1 cellular context compared by ENCODE assay signal in the genomic region with DNA sequence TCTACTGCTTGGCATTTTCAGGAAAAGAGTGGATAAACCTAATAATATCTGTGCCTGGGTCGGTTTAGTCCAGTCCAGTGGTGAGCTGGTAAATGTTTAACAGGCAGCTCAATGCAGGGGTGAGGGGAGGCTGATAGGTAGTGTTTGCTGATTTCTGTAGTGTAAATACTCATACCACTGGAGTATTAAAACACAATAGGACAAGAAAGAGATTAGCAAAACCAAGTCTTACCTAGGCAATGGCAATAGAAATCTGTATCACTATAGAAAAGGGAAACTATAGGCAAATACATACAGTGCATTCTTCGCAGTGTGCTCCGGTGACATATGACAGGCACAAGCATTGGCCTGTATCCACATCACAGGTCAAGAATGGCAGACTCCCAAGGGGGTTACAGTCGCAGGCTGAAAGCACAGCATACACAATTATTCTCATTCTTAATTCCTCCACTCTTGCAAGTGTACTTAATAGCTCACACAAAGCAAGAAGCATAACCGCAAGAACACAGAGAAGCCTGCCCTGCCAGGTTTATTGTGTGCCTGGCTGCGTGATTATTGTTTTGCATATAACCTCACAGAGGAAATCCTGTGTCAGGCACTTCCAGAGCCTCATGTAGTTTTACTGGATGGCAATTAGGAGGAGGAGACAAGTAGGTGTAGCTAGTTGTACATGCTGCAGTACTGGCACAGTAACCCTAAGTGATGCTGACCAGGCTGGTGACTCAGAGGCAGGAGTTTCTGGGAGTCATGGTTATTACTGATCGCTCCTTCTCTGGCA.
A peak's percentile ranks its signal among the peaks of the same experiment; 100 is the strongest.
TF ChIP-seq lines count a peak whose summit lies in the region.

No MANE protein-coding gene starts in this region.

TF ChIP-seq in GM12878, 131 proteins besides CTCF, POLR2A, EP300 and RAD21 (continued from another document):
- TF ChIP-seq MTA2 (IDR thresholded peaks at IDR 0.05; ENCODE audit: low read depth) (peak; percentile 31; the same call in 1 of the 2 replicates), TARDBP (IDR thresholded peaks at IDR 0.05; ENCODE audit: borderline replicate concordance) (no peak), SMAD5 (IDR thresholded peaks at IDR 0.05; ENCODE audit: low read depth) (no peak), POLR2AphosphoS5 (IDR thresholded peaks at IDR 0.05; ENCODE audit: low read length) (no peak), SPI1 (IDR thresholded peaks at IDR 0.05; ENCODE audit: borderline replicate concordance, insufficient read depth, low read depth, low read length) (no peak), NFYA (IDR thresholded peaks at IDR 0.05; ENCODE audit: borderline replicate concordance, low read depth, low read length) (no peak), BCL11A (IDR thresholded peaks at IDR 0.05; ENCODE audit: low read depth, low read length) (no peak), EED (IDR thresholded peaks at IDR 0.05; ENCODE audit: low read depth) (no peak), HDAC2 (IDR thresholded peaks at IDR 0.05) (no peak), ZNF24 (IDR thresholded peaks at IDR 0.05) (no peak), CBFB (IDR thresholded peaks at IDR 0.05; ENCODE audit: low read depth) (no peak), FOXK2 (IDR thresholded peaks at IDR 0.05) (no peak)
- TF ChIP-seq, protein P1, sequence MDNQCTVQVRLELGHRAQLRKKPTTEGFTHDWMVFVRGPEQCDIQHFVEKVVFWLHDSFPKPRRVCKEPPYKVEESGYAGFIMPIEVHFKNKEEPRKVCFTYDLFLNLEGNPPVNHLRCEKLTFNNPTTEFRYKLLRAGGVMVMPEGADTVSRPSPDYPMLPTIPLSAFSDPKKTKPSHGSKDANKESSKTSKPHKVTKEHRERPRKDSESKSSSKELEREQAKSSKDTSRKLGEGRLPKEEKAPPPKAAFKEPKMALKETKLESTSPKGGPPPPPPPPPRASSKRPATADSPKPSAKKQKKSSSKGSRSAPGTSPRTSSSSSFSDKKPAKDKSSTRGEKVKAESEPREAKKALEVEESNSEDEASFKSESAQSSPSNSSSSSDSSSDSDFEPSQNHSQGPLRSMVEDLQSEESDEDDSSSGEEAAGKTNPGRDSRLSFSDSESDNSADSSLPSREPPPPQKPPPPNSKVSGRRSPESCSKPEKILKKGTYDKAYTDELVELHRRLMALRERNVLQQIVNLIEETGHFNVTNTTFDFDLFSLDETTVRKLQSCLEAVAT (IDR thresholded peaks at IDR 0.05), result no peak
- TF ChIP-seq, protein P2, sequence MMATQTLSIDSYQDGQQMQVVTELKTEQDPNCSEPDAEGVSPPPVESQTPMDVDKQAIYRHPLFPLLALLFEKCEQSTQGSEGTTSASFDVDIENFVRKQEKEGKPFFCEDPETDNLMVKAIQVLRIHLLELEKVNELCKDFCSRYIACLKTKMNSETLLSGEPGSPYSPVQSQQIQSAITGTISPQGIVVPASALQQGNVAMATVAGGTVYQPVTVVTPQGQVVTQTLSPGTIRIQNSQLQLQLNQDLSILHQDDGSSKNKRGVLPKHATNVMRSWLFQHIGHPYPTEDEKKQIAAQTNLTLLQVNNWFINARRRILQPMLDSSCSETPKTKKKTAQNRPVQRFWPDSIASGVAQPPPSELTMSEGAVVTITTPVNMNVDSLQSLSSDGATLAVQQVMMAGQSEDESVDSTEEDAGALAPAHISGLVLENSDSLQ (IDR thresholded peaks at IDR 0.05), result no peak; the same call in 1 of the 2 replicates
- TF ChIP-seq, protein P3, sequence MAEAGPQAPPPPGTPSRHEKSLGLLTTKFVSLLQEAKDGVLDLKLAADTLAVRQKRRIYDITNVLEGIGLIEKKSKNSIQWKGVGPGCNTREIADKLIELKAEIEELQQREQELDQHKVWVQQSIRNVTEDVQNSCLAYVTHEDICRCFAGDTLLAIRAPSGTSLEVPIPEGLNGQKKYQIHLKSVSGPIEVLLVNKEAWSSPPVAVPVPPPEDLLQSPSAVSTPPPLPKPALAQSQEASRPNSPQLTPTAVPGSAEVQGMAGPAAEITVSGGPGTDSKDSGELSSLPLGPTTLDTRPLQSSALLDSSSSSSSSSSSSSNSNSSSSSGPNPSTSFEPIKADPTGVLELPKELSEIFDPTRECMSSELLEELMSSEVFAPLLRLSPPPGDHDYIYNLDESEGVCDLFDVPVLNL (IDR thresholded peaks at IDR 0.05; ENCODE audit: low read depth, low read length), result no peak
